Comparison of ENCODE assay signal across 1 cellular context in genomic region chr11:61567286-61568061, GRCh38.
TF ChIP-seq lines count a peak whose summit lies in the region.

No MANE protein-coding gene starts in this region.

TF ChIP-seq in GM23338, 12 proteins besides CTCF, POLR2A, EP300 and RAD21 (continued from another document):
- TF ChIP-seq REST (IDR thresholded peaks at IDR 0.05; ENCODE audit: unreplicated experiment) (peak; percentile 99), ZNF331 (CRISPR knock-in tag; IDR thresholded peaks at IDR 0.05; ENCODE audit: low read depth) (peak; percentile 33; the same call in 1 of the 2 replicates), ZNF114 (CRISPR knock-in tag; IDR thresholded peaks at IDR 0.05) (peak; percentile 97; the same call in 1 of the 2 replicates), POLR2AphosphoS5 (IDR thresholded peaks at IDR 0.05; ENCODE audit: low read depth) (no peak), EZH2phosphoT487 (IDR thresholded peaks at IDR 0.05; ENCODE audit: unreplicated experiment) (no peak), ETS1 (IDR thresholded peaks at IDR 0.05) (peak; percentile 54)
TF ChIP-seq in GM23338: peak in this region for 5.
